In genomic region chr9:73178044-73178443, GRCh38 we compare ENCODE assay signal across 30 cellular contexts.
"Had no signal": no experiment of that assay in that cellular context is flagged by ENCODE, and none has a peak within 500 bp of the region (broad histone marks: within the 10 kb centered on the region; RNA-seq: fewer than 3 reads in every experiment).

No MANE protein-coding gene starts in this region.

- H3K4me3 Mint-ChIP-seq: activated B cell treated with CpG ODN at 0.5 μM for 24 hours; activated naive CD4-positive, alpha-beta T cell treated with anti-CD3 and anti-CD28 coated beads, Interleukin-2, amount 10 ng/mL, durations not matched to agents 7 days and 5 days; activated naive CD8-positive, alpha-beta T cell treated with anti-CD3 and anti-CD28 coated beads, Interleukin-2, amount 10 ng/mL, durations not matched to agents 7 days and 5 days; activated T-helper 1 cell treated with anti-CD3 and anti-CD28 coated beads, Interleukin-12 subunit alpha, Interleukin-12 subunit beta, Interleukin-2, Interleukin-4 antibody, amounts not matched to agents 30 ng/mL and 10 ng/mL and 1 ng/mL, durations not matched to agents 14 hours and 24 hours and 36 hours; effector memory CD8-positive, alpha-beta T cell; naive B cell; nephron progenitor cell; stimulated activated memory B cell treated with anti-CD40 and anti-IgM and Interleukin-4, amounts not matched to agents 10 μg/mL and 1 μg/mL and 100 μg/mL, for 72 hours; stimulated activated naive CD8-positive, alpha-beta T cell treated with anti-CD3 and anti-CD28 coated beads, Interleukin-15, amount 100 ng/mL, for 72 hours; type B pancreatic cell had no signal

- H3K36me3 ChIP-seq: ascending aorta, brain microvascular endothelial cell, heart left ventricle, left ventricle myocardium inferior, pancreas, prostate gland, uterus had no signal

- H3K9me3 ChIP-seq: ascending aorta, heart left ventricle, left ventricle myocardium inferior, pancreas, prostate gland, uterus had no signal

- H3K27ac Mint-ChIP-seq: activated B cell treated with CpG ODN at 0.5 μM for 24 hours; activated naive CD4-positive, alpha-beta T cell treated with anti-CD3 and anti-CD28 coated beads, Interleukin-2, amount 10 ng/mL, durations not matched to agents 7 days and 5 days; activated naive CD8-positive, alpha-beta T cell treated with anti-CD3 and anti-CD28 coated beads, Interleukin-2, amount 10 ng/mL, durations not matched to agents 7 days and 5 days; activated T-helper 1 cell treated with anti-CD3 and anti-CD28 coated beads, Interleukin-12 subunit alpha, Interleukin-12 subunit beta, Interleukin-2, Interleukin-4 antibody, amounts not matched to agents 30 ng/mL and 10 ng/mL and 1 ng/mL, durations not matched to agents 14 hours and 24 hours and 36 hours; effector memory CD8-positive, alpha-beta T cell; naive B cell; nephron progenitor cell; stimulated activated memory B cell treated with anti-CD40 and anti-IgM and Interleukin-4, amounts not matched to agents 10 μg/mL and 1 μg/mL and 100 μg/mL, for 72 hours; stimulated activated naive CD8-positive, alpha-beta T cell treated with anti-CD3 and anti-CD28 coated beads, Interleukin-15, amount 100 ng/mL, for 72 hours; type B pancreatic cell had no signal

- H3K9me3 Mint-ChIP-seq: activated B cell treated with CpG ODN at 0.5 μM for 24 hours; activated naive CD4-positive, alpha-beta T cell treated with anti-CD3 and anti-CD28 coated beads, Interleukin-2, amount 10 ng/mL, durations not matched to agents 7 days and 5 days; activated naive CD8-positive, alpha-beta T cell treated with anti-CD3 and anti-CD28 coated beads, Interleukin-2, amount 10 ng/mL, durations not matched to agents 7 days and 5 days; activated T-helper 1 cell treated with anti-CD3 and anti-CD28 coated beads, Interleukin-12 subunit alpha, Interleukin-12 subunit beta, Interleukin-2, Interleukin-4 antibody, amounts not matched to agents 30 ng/mL and 10 ng/mL and 1 ng/mL, durations not matched to agents 14 hours and 24 hours and 36 hours; effector memory CD8-positive, alpha-beta T cell; naive B cell; nephron progenitor cell; stimulated activated memory B cell treated with anti-CD40 and anti-IgM and Interleukin-4, amounts not matched to agents 10 μg/mL and 1 μg/mL and 100 μg/mL, for 72 hours; stimulated activated naive CD8-positive, alpha-beta T cell treated with anti-CD3 and anti-CD28 coated beads, Interleukin-15, amount 100 ng/mL, for 72 hours; type B pancreatic cell had no signal

- H3K36me3 Mint-ChIP-seq: naive B cell; stimulated activated memory B cell treated with anti-CD40 and anti-IgM and Interleukin-4, amounts not matched to agents 10 μg/mL and 1 μg/mL and 100 μg/mL, for 72 hours; type B pancreatic cell had no signal

- H3K4me3 ChIP-seq: ascending aorta, heart left ventricle, left ventricle myocardium inferior, pancreas, prostate gland, skin epidermis, uterus had no signal

- ATAC-seq: effector memory CD8-positive, alpha-beta T cell; esophagus mucosa; foreskin keratinocyte; heart left ventricle; pancreas; sciatic nerve; stimulated activated memory B cell treated with anti-CD40 and anti-IgM and Interleukin-4, amounts not matched to agents 10 μg/mL and 1 μg/mL and 100 μg/mL, for 72 hours; stimulated activated naive CD8-positive, alpha-beta T cell treated with anti-CD3 and anti-CD28 coated beads, Interleukin-15, amount 100 ng/mL, for 72 hours had no signal

- H3K4me1 ChIP-seq: left ventricle myocardium inferior, pancreas, uterus had no signal

- H3K27ac ChIP-seq: ascending aorta, brain microvascular endothelial cell, foreskin keratinocyte, heart left ventricle, left ventricle myocardium inferior, pancreas, prostate gland, skin epidermis, uterus had no signal

- H3K27me3 Mint-ChIP-seq: activated naive CD4-positive, alpha-beta T cell treated with anti-CD3 and anti-CD28 coated beads, Interleukin-2, amount 10 ng/mL, durations not matched to agents 7 days and 5 days; activated naive CD8-positive, alpha-beta T cell treated with anti-CD3 and anti-CD28 coated beads, Interleukin-2, amount 10 ng/mL, durations not matched to agents 7 days and 5 days; effector memory CD8-positive, alpha-beta T cell; stimulated activated memory B cell treated with anti-CD40 and anti-IgM and Interleukin-4, amounts not matched to agents 10 μg/mL and 1 μg/mL and 100 μg/mL, for 72 hours; stimulated activated naive CD8-positive, alpha-beta T cell treated with anti-CD3 and anti-CD28 coated beads, Interleukin-15, amount 100 ng/mL, for 72 hours had no signal

- H3K4me1 Mint-ChIP-seq: activated B cell treated with CpG ODN at 0.5 μM for 24 hours; activated naive CD4-positive, alpha-beta T cell treated with anti-CD3 and anti-CD28 coated beads, Interleukin-2, amount 10 ng/mL, durations not matched to agents 7 days and 5 days; naive B cell; stimulated activated memory B cell treated with anti-CD40 and anti-IgM and Interleukin-4, amounts not matched to agents 10 μg/mL and 1 μg/mL and 100 μg/mL, for 72 hours had no signal

- DNase-seq: activated B cell treated with CpG ODN at 0.5 μM for 24 hours; activated CD4-positive, alpha-beta T cell treated with anti-CD3 and anti-CD28 coated beads, Interleukin-2, amount 50 U/mL, for 4 hours; activated gamma-delta T cell; activated naive CD4-positive, alpha-beta T cell treated with anti-CD3 and anti-CD28 coated beads, Interleukin-2, amount 10 ng/mL, durations not matched to agents 7 days and 5 days; activated naive CD8-positive, alpha-beta T cell treated with anti-CD3 and anti-CD28 coated beads, Interleukin-2, amount 10 ng/mL, durations not matched to agents 7 days and 5 days; activated T-cell treated with anti-CD3 and anti-CD28 coated beads for 4 hours; brain microvascular endothelial cell; cortex of kidney; effector memory CD8-positive, alpha-beta T cell; foreskin keratinocyte; heart left ventricle; left ventricle myocardium inferior; naive B cell; nephron progenitor cell; nucleus accumbens; pancreas; retina; stimulated activated CD4-positive, alpha-beta T cell treated with anti-CD3 and anti-CD28 coated beads, Interleukin-4, amount 100 ng/mL, for 24 hours; stimulated activated naive CD8-positive, alpha-beta T cell treated with anti-CD3 and anti-CD28 coated beads, Interleukin-15, amount 100 ng/mL, for 72 hours; substantia nigra; T-helper 2 cell; uterus had no signal

- H3K27me3 ChIP-seq: ascending aorta, brain microvascular endothelial cell, foreskin keratinocyte, heart left ventricle, pancreas, uterus had no signal
